ENCODE assay signal across 1 cellular context in the genomic region with DNA sequence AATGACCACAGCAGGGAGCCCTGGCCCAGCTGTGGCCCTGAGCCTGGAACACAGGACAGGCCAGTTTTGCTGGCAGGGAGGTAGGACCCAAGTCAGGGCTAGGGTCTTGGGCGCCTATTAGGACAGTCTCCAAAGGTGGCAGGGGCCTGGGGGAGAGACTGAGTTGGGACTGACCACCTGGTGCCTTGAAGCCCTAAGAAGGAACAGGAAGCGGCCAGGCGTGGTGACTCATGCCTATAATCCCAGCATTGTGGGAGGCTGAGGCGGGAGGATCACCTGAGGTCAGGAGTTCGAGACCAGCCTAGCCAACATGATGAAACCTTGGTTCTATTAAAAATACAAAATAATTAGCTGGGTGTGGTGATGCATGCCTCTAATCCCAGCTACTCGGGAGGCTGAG.
TF ChIP-seq lines count a peak whose summit lies in the region.

No MANE protein-coding gene starts in this region.

TF ChIP-seq in H1, 55 proteins besides CTCF, POLR2A, EP300 and RAD21:
- TF ChIP-seq POLR2AphosphoS5 (IDR thresholded peaks at IDR 0.05; ENCODE audit: low read depth, low read length), result no peak
- no peak for TF ChIP-seq TAF1 (IDR thresholded peaks at IDR 0.05; ENCODE audit: low read depth, low read length)
- no peak for TF ChIP-seq RFX5 (IDR thresholded peaks at IDR 0.05; ENCODE audit: borderline replicate concordance, low read depth, low read length)
- no peak for TF ChIP-seq CHD2 (IDR thresholded peaks at IDR 0.05; ENCODE audit: low read length)
- TF ChIP-seq, protein P1, sequence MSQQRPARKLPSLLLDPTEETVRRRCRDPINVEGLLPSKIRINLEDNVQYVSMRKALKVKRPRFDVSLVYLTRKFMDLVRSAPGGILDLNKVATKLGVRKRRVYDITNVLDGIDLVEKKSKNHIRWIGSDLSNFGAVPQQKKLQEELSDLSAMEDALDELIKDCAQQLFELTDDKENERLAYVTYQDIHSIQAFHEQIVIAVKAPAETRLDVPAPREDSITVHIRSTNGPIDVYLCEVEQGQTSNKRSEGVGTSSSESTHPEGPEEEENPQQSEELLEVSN (IDR thresholded peaks at IDR 0.05), result no peak
TF ChIP-seq in H1: peak in this region for 0.
